In the genomic region with DNA sequence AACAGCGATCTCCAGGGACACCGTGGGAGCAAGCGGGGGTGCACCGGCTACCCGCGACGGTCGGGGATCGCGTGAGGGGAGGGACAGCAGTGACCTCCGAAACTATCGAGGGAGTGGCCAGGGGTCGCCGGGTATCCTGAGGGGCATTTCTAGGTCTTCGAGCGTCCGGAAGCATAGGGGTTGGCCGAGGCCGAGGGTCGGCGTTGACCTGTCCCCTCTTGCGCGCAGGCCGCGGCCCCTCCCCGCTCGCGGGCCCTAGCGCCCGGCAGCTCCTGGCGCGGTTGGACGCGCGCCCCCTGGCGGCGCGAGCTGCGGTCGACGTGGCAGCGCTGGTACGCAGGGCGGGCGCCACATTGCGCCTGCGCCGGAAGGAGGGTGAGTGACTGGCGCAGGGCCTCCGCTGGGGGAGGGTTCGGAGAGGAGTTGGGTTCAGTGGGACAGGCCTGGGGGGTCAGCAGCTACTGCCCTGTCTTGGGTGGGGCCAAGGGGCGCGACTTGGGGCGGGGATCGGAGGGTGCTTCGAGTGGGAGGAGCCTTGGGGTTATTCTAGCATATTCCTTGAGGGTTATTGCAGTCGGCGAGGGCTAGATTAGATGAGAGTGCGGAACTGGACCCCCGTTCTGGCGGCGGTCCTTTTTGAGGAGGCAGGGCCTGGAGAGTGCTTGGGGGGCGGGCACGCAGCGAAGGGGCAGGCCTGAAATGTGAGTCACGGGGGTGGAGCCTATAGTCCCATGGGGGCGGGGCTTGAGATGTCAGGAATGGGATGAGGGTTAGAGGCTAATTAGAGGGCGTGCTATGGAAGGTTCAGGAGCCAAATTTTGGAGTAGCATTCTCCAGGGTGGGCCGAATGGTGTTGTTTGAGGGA, we compare ENCODE assay signal across 8 cellular contexts. TPM values are rescaled to one million over a fixed set of nuclear protein-coding genes. Genes with fewer than 3 reads are reported as not detected.
A peak's percentile ranks its signal among the peaks of the same experiment; 100 is the strongest.
DNase-seq lines count a peak whose midpoint lies in the region; ATAC-seq and TF ChIP-seq lines count a peak whose summit lies in the region.

No MANE protein-coding gene starts in this region.

- H3K27ac Mint-ChIP-seq in activated naive CD4-positive, alpha-beta T cell treated with anti-CD3 and anti-CD28 coated beads, Interleukin-2, amount 50 U/mL, for 24 hours: peak overlapping the region; percentile 95

- H3K27ac ChIP-seq in thymus (ENCODE audit: low read depth): peak overlapping the region; percentile 84

- peak; percentile 87 for ATAC-seq in omental fat pad (ENCODE audit: low FRiP score)

- no peaks in the 10 kb centered on the region for H3K36me3 Mint-ChIP-seq in activated naive CD4-positive, alpha-beta T cell treated with anti-CD3 and anti-CD28 coated beads, Interleukin-2, amount 50 U/mL, for 24 hours

- WGBS in thymus: 4% methylated on average over 66 of the region's 69 CpGs

- H3K9me3 Mint-ChIP-seq in activated naive CD4-positive, alpha-beta T cell treated with anti-CD3 and anti-CD28 coated beads, Interleukin-2, amount 50 U/mL, for 24 hours: no peaks in the 10 kb centered on the region

- peak overlapping the region; percentile 86 for H3K4me3 Mint-ChIP-seq in activated naive CD4-positive, alpha-beta T cell treated with anti-CD3 and anti-CD28 coated beads, Interleukin-2, amount 50 U/mL, for 24 hours

- no peaks in the 10 kb centered on the region for H3K27me3 Mint-ChIP-seq in activated naive CD4-positive, alpha-beta T cell treated with anti-CD3 and anti-CD28 coated beads, Interleukin-2, amount 50 U/mL, for 24 hours

- no peak for TF ChIP-seq CTCF in omental fat pad (IDR thresholded peaks at IDR 0.05)

- H3K4me1 Mint-ChIP-seq in activated naive CD4-positive, alpha-beta T cell treated with anti-CD3 and anti-CD28 coated beads, Interleukin-2, amount 50 U/mL, for 24 hours: peaks cover 29% of the 10 kb centered on the region

- H3K4me3 ChIP-seq in MG63 (peak overlapping the region; percentile 33), thymus (ENCODE audit: low read length) (peak overlapping the region; percentile 47)

- no peaks in the 10 kb centered on the region for H3K27me3 ChIP-seq in MG63
- H3K27me3 ChIP-seq in thymus (ENCODE audit: control insufficient read depth, insufficient read depth): no peaks in the 10 kb centered on the region

- DNase-seq in DMS79 treated with DMSO at 0.1 percent for 48 hours (lab: John Stamatoyannopoulos, UW): peak; percentile 51
- DNase-seq in GOT3 (lab: John Stamatoyannopoulos, UW): peak; percentile 39
- DNase-seq in MG63: peak; percentile 84
- DNase-seq in SK-N-DZ (ENCODE audit: low spot score): peak; percentile 78
- DNase-seq in glomerular visceral epithelial cell (ENCODE audit: extremely low spot score): peak; percentile 82
- DNase-seq in omental fat pad (ENCODE audit: low spot score): peak; percentile 67

- H3K9me3 ChIP-seq in MG63 (no peaks in the 10 kb centered on the region), thymus (ENCODE audit: control insufficient read depth) (no peaks in the 10 kb centered on the region)

- H3K36me3 ChIP-seq in MG63 (no peaks in the 10 kb centered on the region), thymus (ENCODE audit: control insufficient read depth, insufficient read depth) (no peaks in the 10 kb centered on the region)

- peaks cover 7% of the 10 kb centered on the region for H3K4me1 ChIP-seq in thymus (ENCODE audit: control insufficient read depth, insufficient read depth, low read length)

RNA-seq across cellular contexts. Expression of a gene that starts 1.2 kb away (rescaled TPM):
- 1.1 and 3.2 TPM in 2 replicates for total RNA-seq in MG63 (2014; rRNA removed; shearing (Covaris generic); ENCODE audit: low replicate concordance)
- 1.3 and 4.1 TPM in 2 replicates for polyA plus RNA-seq in SK-N-DZ (2014; cell fraction: cytosol; rRNA removed)
- polyA plus RNA-seq in SK-N-DZ (2014; cell fraction: nucleus; rRNA removed): 1.5 and 8.2 TPM in 2 replicates
- 1 to 10 TPM; 1.1 to 7.3 (median 3.3) TPM for total RNA-seq in omental fat pad
- polyA plus RNA-seq in thymus: 3.0 TPM

RNA-seq across cellular contexts. Expression of a gene that starts 7.9 kb away (rescaled TPM):
- 114 and 139 TPM in 2 replicates for total RNA-seq in MG63 (2014; rRNA removed; shearing (Covaris generic); ENCODE audit: low replicate concordance)
- 3.0 and 4.3 TPM in 2 replicates for polyA plus RNA-seq in SK-N-DZ (2014; cell fraction: cytosol; rRNA removed)
- polyA plus RNA-seq in SK-N-DZ (2014; cell fraction: nucleus; rRNA removed): 0.61 and 4.2 TPM in 2 replicates
- 10 to 100 TPM; 26.3 to 48.0 (median 38.3) TPM for total RNA-seq in omental fat pad
- 130 TPM for polyA plus RNA-seq in thymus

RNA-seq across cellular contexts. Expression of a gene that starts 22.4 kb away (rescaled TPM):
- total RNA-seq in MG63 (2014; rRNA removed; shearing (Covaris generic); ENCODE audit: low replicate concordance): 1.2 and 8.3 TPM in 2 replicates
- 0.42 TPM in 1 of 2 replicates, not detected in the other for polyA plus RNA-seq in SK-N-DZ (2014; cell fraction: cytosol; rRNA removed)
- polyA plus RNA-seq in SK-N-DZ (2014; cell fraction: nucleus; rRNA removed): not detected in 2 replicates
- total RNA-seq in omental fat pad: 10 to 100 TPM in 2 of 4 donors, 1 to 10 TPM in 2; 5.1 to 28.1 (median 11.9) TPM
- polyA plus RNA-seq in thymus: 5.4 TPM

RNA-seq across cellular contexts. Expression of a gene that starts 36.2 kb away (rescaled TPM):
- total RNA-seq in MG63 (2014; rRNA removed; shearing (Covaris generic); ENCODE audit: low replicate concordance): 0.17 and 0.63 TPM in 2 replicates
- polyA plus RNA-seq in SK-N-DZ (2014; cell fraction: cytosol; rRNA removed): 85.8 and 95.0 TPM in 2 replicates
- polyA plus RNA-seq in SK-N-DZ (2014; cell fraction: nucleus; rRNA removed): 34.6 and 45.1 TPM in 2 replicates
- total RNA-seq in omental fat pad: 1 to 10 TPM in 3 of 4 donors, under 1 TPM in 1; 0.46 to 3.3 (median 2.2) TPM
- 3.6 TPM for polyA plus RNA-seq in thymus

RNA-seq across cellular contexts. Expression of a gene that starts 40.3 kb away (rescaled TPM):
- 30.1 and 38.4 TPM in 2 replicates for total RNA-seq in MG63 (2014; rRNA removed; shearing (Covaris generic); ENCODE audit: low replicate concordance)
- polyA plus RNA-seq in SK-N-DZ (2014; cell fraction: cytosol; rRNA removed): 31.4 and 36.0 TPM in 2 replicates
- 14.1 and 14.9 TPM in 2 replicates for polyA plus RNA-seq in SK-N-DZ (2014; cell fraction: nucleus; rRNA removed)
- total RNA-seq in omental fat pad: 10 to 100 TPM; 16.0 to 30.9 (median 19.6) TPM
- 15.1 TPM for polyA plus RNA-seq in thymus

Comparison
In these comparisons a context has a peak if more than half of its experiments do, and no peak if none do; other contexts are left out.
1. Peak in every context shown above with its lines: DNase-seq, ATAC-seq, H3K4me3 ChIP-seq and H3K27ac ChIP-seq.